In the genomic region with DNA sequence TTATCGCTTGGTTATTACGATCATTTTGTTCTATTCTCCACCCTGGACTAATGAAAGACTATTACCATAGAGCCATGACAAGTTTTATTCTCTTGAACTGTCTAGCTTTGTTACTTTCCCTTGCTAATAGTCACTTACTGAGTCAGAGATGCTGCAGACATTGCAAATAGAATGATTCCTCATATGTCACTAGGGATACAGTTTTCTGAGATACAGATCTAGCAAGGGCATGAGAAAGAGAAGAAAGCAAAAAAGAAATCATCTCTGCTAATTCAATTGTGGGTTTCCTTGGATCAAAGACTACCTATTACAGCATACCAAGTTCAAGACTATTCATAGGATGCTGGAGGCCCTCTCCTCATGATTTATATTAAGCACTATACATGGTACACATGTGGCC, we compare ENCODE assay signal across 13 cellular contexts.
"Had no signal": no experiment of that assay in that cellular context is flagged by ENCODE, and none has a peak within 500 bp of the region (broad histone marks: within the 10 kb centered on the region; RNA-seq: fewer than 3 reads in every experiment).

No MANE protein-coding gene starts in this region.

- H3K4me1 ChIP-seq: adrenal gland, body of pancreas, neural progenitor cell, pancreas, tibial nerve had no signal

- H3K36me3 ChIP-seq: adrenal gland, neural progenitor cell, pancreas, tibial nerve had no signal

- H2AFZ ChIP-seq: neural progenitor cell had no signal

- H3K4me3 ChIP-seq: adrenal gland, body of pancreas, neural progenitor cell, pancreas, tibial nerve had no signal

- H3K4me2 ChIP-seq: neural progenitor cell had no signal

- H3K9me3 ChIP-seq: adrenal gland, body of pancreas, pancreas, tibial nerve had no signal

- H3K9ac ChIP-seq: neural progenitor cell had no signal

- H3K27me3 ChIP-seq: adrenal gland, body of pancreas, neural progenitor cell, tibial nerve had no signal

- ATAC-seq: activated T-helper 17 cell treated with anti-CD3 and anti-CD28 coated beads, Interleukin-2, amount 50 U/mL, for 72 hours; body of pancreas; pancreas had no signal

- DNase-seq: activated CD4-positive, alpha-beta T cell treated with anti-CD3 and anti-CD28 coated beads, Interleukin-2, amount 10 ng/mL, durations not matched to agents 7 days and 5 days; activated CD4-positive, CD25-positive, alpha-beta regulatory T cell; activated CD8-positive, alpha-beta memory T cell treated with anti-CD3 and anti-CD28 coated beads for 24 hours; activated naive CD4-positive, alpha-beta T cell treated with anti-CD3 and anti-CD28 coated beads, Interleukin-2, amount 10 ng/mL, durations not matched to agents 7 days and 5 days; adrenal gland; body of pancreas; dermis blood vessel endothelial cell; endodermal cell; pancreas; small intestine had no signal

- H3K27ac ChIP-seq: adrenal gland, body of pancreas, neural progenitor cell, pancreas, tibial nerve had no signal
